ENCODE assay signal across 8 cellular contexts in genomic region chr18:21600526-21601410, GRCh38. TPM values are rescaled to one million over a fixed set of nuclear protein-coding genes. Genes with fewer than 3 reads are reported as not detected.
DNase-seq lines count a peak whose midpoint lies in the region; ATAC-seq and TF ChIP-seq lines count a peak whose summit lies in the region.

Gene ESCO1, minus strand, starts transcription at chr18:21600704. Its CDS starts 25,861 bp downstream, at chr18:21574843.

- H3K9me3 Mint-ChIP-seq in activated naive CD4-positive, alpha-beta T cell treated with anti-CD3 and anti-CD28 coated beads, Interleukin-2, amount 50 U/mL, for 72 hours: no peaks in the 10 kb centered on the region

- peak; percentile 97 for DNase-seq in NCI-H1092 (lab: John Stamatoyannopoulos, UW)
- peak; percentile 87 to 97 for DNase-seq in activated naive CD4-positive, alpha-beta T cell treated with anti-CD3 and anti-CD28 coated beads, Interleukin-2, amount 50 U/mL, for 72 hours (ENCODE audit: low spot score in 2 of 2)
- peak; percentile 99 for DNase-seq in glomerular visceral epithelial cell (ENCODE audit: extremely low spot score)
- peak; percentile 98 for DNase-seq in osteoblast (ENCODE audit: insufficient read length, low spot score, missing footprints)
- DNase-seq in thoracic aorta (ENCODE audit: low spot score): peak; percentile 84

- peaks cover 45% of the 10 kb centered on the region for H3K79me2 ChIP-seq in osteoblast (ENCODE audit: insufficient read depth, low read length)

- H3K4me3 ChIP-seq in osteoblast (ENCODE audit: insufficient read depth, low read length) (peak within 1 kb of the TSS; percentile 97), thoracic aorta (peak within 1 kb of the TSS; percentile 83)

- peaks cover 13 to 16% of the 10 kb centered on the region in 2 donors for H3K36me3 Mint-ChIP-seq in activated naive CD4-positive, alpha-beta T cell treated with anti-CD3 and anti-CD28 coated beads, Interleukin-2, amount 50 U/mL, for 72 hours

- H3K36me3 ChIP-seq in osteoblast (ENCODE audit: insufficient read depth, low read length): no peaks in the 10 kb centered on the region
- no peaks in the 10 kb centered on the region for H3K36me3 ChIP-seq in thoracic aorta

- H3K4me1 ChIP-seq in osteoblast (ENCODE audit: insufficient read depth, low read length) (peaks cover 11% of the 10 kb centered on the region), thoracic aorta (ENCODE audit: control insufficient read depth in 1 of 2, low read depth in 2 of 2) (peaks cover 7 to 20% of the 10 kb centered on the region in 2 donors)

- peak within 1 kb of the TSS; percentile 98 for H3K27ac ChIP-seq in osteoblast (ENCODE audit: low read depth, low read length)
- H3K27ac ChIP-seq in thoracic aorta: peak within 1 kb of the TSS; percentile 91 to 98

- peak within 1 kb of the TSS; percentile 97 to 99 for H3K27ac Mint-ChIP-seq in activated naive CD4-positive, alpha-beta T cell treated with anti-CD3 and anti-CD28 coated beads, Interleukin-2, amount 50 U/mL, for 72 hours

- TF ChIP-seq CTCF in GM12801 (IDR thresholded peaks at IDR 0.05; ENCODE audit: extremely low read depth, insufficient read length) (peak; percentile 47), osteoblast (IDR thresholded peaks at IDR 0.05; ENCODE audit: extremely low read depth, low read depth, low read length) (peak; percentile 94), thoracic aorta (IDR thresholded peaks at IDR 0.05) (peak; percentile 98)

- H2AFZ ChIP-seq in osteoblast (ENCODE audit: low read length): peak within 1 kb of the TSS; percentile 98

- H3K27me3 ChIP-seq in osteoblast (ENCODE audit: insufficient read depth, low read length) (no peaks in the 10 kb centered on the region), thoracic aorta (replicated peaks; ENCODE audit: insufficient read depth) (no peaks in the 10 kb centered on the region)

- peaks cover 4% of the 10 kb centered on the region for H4K20me1 ChIP-seq in osteoblast (ENCODE audit: insufficient read depth, low read length)

- H3K9me3 ChIP-seq in osteoblast (ENCODE audit: low read depth, low read length) (no peaks in the 10 kb centered on the region), thoracic aorta (no peaks in the 10 kb centered on the region)

- peak; percentile 89 for ATAC-seq in HG02610 (IDR thresholded peaks at IDR 0.05; ENCODE audit: unreplicated experiment)
- peak; percentile 93 for ATAC-seq in SK-N-SH treated with all-trans-retinoic acid at 6 μM for 48 hours
- peak; percentile 91 to 93 for ATAC-seq in activated naive CD4-positive, alpha-beta T cell treated with anti-CD3 and anti-CD28 coated beads, Interleukin-2, amount 50 U/mL, for 72 hours
- ATAC-seq in thoracic aorta (ENCODE audit: insufficient number of reproducible peaks, low FRiP score, low read depth): peak; percentile 91

- peak within 1 kb of the TSS; percentile 98 for H3K4me2 ChIP-seq in osteoblast (ENCODE audit: insufficient read depth, low read length)

TF ChIP-seq in SK-N-SH treated with all-trans-retinoic acid at 6 μM for 48 hours, 23 proteins besides CTCF, POLR2A, EP300 and RAD21:
- no peak for TF ChIP-seq CREB5 (CRISPR knock-in tag; IDR thresholded peaks at IDR 0.05; ENCODE audit: low read depth)
- no peak for TF ChIP-seq ESRRG (CRISPR knock-in tag; IDR thresholded peaks at IDR 0.05)
- TF ChIP-seq OSR1 (CRISPR knock-in tag; IDR thresholded peaks at IDR 0.05): no peak
- TF ChIP-seq ZC3H10 (CRISPR knock-in tag; IDR thresholded peaks at IDR 0.05): no peak
- TF ChIP-seq ZFP3 (CRISPR knock-in tag; IDR thresholded peaks at IDR 0.05): peak; percentile 99
- no peak for TF ChIP-seq RARB (CRISPR knock-in tag; IDR thresholded peaks at IDR 0.05)
TF ChIP-seq in SK-N-SH treated with all-trans-retinoic acid at 6 μM for 48 hours: peak in this region for 1.

RNA-seq across cellular contexts. Expression of gene ESCO1, which starts in this region (rescaled TPM):
- total RNA-seq in activated naive CD4-positive, alpha-beta T cell treated with anti-CD3 and anti-CD28 coated beads, Interleukin-2, amount 50 U/mL, for 72 hours: 10 to 100 TPM; 19.7 to 25.9 TPM
- total RNA-seq in osteoblast: 19.9 and 21.2 TPM in 2 replicates
- total RNA-seq in thoracic aorta: 10 to 100 TPM; 10.3 to 22.0 TPM

Comparison
In these comparisons a context has a peak if more than half of its experiments do, and no peak if none do; other contexts are left out.
1. Peak in every context shown above with its lines: DNase-seq, ATAC-seq, H3K4me3 ChIP-seq and H3K27ac ChIP-seq.
2. CTCF ChIP-seq: peak in every context shown above with its lines; median percentile 98 in thoracic aorta; 94 in osteoblast; 47 in GM12801.